In genomic region chr22:38202437-38203089, GRCh38 we compare ENCODE assay signal across 1 cellular context.
A peak's percentile ranks its signal among the peaks of the same experiment; 100 is the strongest.
TF ChIP-seq lines count a peak whose summit lies in the region.

No MANE protein-coding gene starts in this region.

TF ChIP-seq in GM12878, 131 proteins besides CTCF, POLR2A, EP300 and RAD21 (continued from another document and continues in another):
- TF ChIP-seq ZBTB4 (CRISPR knock-in tag; IDR thresholded peaks at IDR 0.05) (no peak), CEBPZ (IDR thresholded peaks at IDR 0.05; ENCODE audit: low read depth, low read length) (no peak), EGR1 (IDR thresholded peaks at IDR 0.05; ENCODE audit: borderline replicate concordance in 1 of 2, low read depth in 2 of 2, low read length in 2 of 2) (peak in 1 of 2 experiments; percentile 70; a peak in 1 of 3 replicates), BHLHE40 (IDR thresholded peaks at IDR 0.05; ENCODE audit: borderline replicate concordance in 1 of 2, low read depth in 2 of 2, low read length in 1 of 2) (peak; percentile 56 to 84; a peak in 3 of 4 replicates), CHD1 (IDR thresholded peaks at IDR 0.05; ENCODE audit: low read depth, low read length) (no peak), DPF2 (IDR thresholded peaks at IDR 0.05) (0 out of 2 replicates have a peak, but pooled peaks have one; percentile 58), ESRRA (IDR thresholded peaks at IDR 0.05; ENCODE audit: low read length) (no peak), ZNF384 (IDR thresholded peaks at IDR 0.05; ENCODE audit: borderline replicate concordance, low read depth, low read length) (no peak), ZSCAN29 (IDR thresholded peaks at IDR 0.05) (no peak), ATF7 (IDR thresholded peaks at IDR 0.05; ENCODE audit: low read depth) (no peak), WRNIP1 (IDR thresholded peaks at IDR 0.05; ENCODE audit: borderline replicate concordance, low read depth, low read length) (no peak), ATF2 (IDR thresholded peaks at IDR 0.05; ENCODE audit: low read length) (no peak), EZH2 (IDR thresholded peaks at IDR 0.05; ENCODE audit: borderline replicate concordance, control insufficient read depth, low read depth, low read length) (no peak), NR2C1 (IDR thresholded peaks at IDR 0.05) (no peak), POLR2AphosphoS5 (IDR thresholded peaks at IDR 0.05; ENCODE audit: low read length) (no peak), NBN (IDR thresholded peaks at IDR 0.05) (0 out of 2 replicates have a peak, but pooled peaks have one; percentile 68), ZBTB11 (CRISPR knock-in tag; IDR thresholded peaks at IDR 0.05) (no peak), KDM1A (IDR thresholded peaks at IDR 0.05; ENCODE audit: borderline replicate concordance) (no peak)
- TF ChIP-seq, protein P1, sequence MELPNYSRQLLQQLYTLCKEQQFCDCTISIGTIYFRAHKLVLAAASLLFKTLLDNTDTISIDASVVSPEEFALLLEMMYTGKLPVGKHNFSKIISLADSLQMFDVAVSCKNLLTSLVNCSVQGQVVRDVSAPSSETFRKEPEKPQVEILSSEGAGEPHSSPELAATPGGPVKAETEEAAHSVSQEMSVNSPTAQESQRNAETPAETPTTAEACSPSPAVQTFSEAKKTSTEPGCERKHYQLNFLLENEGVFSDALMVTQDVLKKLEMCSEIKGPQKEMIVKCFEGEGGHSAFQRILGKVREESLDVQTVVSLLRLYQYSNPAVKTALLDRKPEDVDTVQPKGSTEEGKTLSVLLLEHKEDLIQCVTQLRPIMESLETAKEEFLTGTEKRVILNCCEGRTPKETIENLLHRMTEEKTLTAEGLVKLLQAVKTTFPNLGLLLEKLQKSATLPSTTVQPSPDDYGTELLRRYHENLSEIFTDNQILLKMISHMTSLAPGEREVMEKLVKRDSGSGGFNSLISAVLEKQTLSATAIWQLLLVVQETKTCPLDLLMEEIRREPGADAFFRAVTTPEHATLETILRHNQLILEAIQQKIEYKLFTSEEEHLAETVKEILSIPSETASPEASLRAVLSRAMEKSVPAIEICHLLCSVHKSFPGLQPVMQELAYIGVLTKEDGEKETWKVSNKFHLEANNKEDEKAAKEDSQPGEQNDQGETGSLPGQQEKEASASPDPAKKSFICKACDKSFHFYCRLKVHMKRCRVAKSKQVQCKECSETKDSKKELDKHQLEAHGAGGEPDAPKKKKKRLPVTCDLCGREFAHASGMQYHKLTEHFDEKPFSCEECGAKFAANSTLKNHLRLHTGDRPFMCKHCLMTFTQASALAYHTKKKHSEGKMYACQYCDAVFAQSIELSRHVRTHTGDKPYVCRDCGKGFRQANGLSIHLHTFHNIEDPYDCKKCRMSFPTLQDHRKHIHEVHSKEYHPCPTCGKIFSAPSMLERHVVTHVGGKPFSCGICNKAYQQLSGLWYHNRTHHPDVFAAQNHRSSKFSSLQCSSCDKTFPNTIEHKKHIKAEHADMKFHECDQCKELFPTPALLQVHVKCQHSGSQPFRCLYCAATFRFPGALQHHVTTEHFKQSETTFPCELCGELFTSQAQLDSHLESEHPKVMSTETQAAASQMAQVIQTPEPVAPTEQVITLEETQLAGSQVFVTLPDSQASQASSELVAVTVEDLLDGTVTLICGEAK (IDR thresholded peaks at IDR 0.05; ENCODE audit: borderline replicate concordance): no peak
- TF ChIP-seq, protein P2, sequence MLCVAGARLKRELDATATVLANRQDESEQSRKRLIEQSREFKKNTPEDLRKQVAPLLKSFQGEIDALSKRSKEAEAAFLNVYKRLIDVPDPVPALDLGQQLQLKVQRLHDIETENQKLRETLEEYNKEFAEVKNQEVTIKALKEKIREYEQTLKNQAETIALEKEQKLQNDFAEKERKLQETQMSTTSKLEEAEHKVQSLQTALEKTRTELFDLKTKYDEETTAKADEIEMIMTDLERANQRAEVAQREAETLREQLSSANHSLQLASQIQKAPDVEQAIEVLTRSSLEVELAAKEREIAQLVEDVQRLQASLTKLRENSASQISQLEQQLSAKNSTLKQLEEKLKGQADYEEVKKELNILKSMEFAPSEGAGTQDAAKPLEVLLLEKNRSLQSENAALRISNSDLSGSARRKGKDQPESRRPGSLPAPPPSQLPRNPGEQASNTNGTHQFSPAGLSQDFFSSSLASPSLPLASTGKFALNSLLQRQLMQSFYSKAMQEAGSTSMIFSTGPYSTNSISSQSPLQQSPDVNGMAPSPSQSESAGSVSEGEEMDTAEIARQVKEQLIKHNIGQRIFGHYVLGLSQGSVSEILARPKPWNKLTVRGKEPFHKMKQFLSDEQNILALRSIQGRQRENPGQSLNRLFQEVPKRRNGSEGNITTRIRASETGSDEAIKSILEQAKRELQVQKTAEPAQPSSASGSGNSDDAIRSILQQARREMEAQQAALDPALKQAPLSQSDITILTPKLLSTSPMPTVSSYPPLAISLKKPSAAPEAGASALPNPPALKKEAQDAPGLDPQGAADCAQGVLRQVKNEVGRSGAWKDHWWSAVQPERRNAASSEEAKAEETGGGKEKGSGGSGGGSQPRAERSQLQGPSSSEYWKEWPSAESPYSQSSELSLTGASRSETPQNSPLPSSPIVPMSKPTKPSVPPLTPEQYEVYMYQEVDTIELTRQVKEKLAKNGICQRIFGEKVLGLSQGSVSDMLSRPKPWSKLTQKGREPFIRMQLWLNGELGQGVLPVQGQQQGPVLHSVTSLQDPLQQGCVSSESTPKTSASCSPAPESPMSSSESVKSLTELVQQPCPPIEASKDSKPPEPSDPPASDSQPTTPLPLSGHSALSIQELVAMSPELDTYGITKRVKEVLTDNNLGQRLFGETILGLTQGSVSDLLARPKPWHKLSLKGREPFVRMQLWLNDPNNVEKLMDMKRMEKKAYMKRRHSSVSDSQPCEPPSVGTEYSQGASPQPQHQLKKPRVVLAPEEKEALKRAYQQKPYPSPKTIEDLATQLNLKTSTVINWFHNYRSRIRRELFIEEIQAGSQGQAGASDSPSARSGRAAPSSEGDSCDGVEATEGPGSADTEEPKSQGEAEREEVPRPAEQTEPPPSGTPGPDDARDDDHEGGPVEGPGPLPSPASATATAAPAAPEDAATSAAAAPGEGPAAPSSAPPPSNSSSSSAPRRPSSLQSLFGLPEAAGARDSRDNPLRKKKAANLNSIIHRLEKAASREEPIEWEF (IDR thresholded peaks at IDR 0.05; ENCODE audit: insufficient replicate concordance, low read depth, low read length): no peak
- TF ChIP-seq, protein P3, sequence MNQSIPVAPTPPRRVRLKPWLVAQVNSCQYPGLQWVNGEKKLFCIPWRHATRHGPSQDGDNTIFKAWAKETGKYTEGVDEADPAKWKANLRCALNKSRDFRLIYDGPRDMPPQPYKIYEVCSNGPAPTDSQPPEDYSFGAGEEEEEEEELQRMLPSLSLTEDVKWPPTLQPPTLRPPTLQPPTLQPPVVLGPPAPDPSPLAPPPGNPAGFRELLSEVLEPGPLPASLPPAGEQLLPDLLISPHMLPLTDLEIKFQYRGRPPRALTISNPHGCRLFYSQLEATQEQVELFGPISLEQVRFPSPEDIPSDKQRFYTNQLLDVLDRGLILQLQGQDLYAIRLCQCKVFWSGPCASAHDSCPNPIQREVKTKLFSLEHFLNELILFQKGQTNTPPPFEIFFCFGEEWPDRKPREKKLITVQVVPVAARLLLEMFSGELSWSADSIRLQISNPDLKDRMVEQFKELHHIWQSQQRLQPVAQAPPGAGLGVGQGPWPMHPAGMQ (IDR thresholded peaks at IDR 0.05; ENCODE audit: borderline replicate concordance): no peak
- TF ChIP-seq, protein P4, sequence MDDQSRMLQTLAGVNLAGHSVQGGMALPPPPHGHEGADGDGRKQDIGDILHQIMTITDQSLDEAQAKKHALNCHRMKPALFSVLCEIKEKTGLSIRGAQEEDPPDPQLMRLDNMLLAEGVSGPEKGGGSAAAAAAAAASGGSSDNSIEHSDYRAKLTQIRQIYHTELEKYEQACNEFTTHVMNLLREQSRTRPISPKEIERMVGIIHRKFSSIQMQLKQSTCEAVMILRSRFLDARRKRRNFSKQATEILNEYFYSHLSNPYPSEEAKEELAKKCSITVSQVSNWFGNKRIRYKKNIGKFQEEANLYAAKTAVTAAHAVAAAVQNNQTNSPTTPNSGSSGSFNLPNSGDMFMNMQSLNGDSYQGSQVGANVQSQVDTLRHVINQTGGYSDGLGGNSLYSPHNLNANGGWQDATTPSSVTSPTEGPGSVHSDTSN (IDR thresholded peaks at IDR 0.05; ENCODE audit: insufficient replicate concordance, low read depth, low read length): no peak
- TF ChIP-seq, protein P5, sequence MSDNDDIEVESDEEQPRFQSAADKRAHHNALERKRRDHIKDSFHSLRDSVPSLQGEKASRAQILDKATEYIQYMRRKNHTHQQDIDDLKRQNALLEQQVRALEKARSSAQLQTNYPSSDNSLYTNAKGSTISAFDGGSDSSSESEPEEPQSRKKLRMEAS (IDR thresholded peaks at IDR 0.05; ENCODE audit: low read depth, low read length): peak; percentile 50; the same call in 1 of the 2 replicates
- TF ChIP-seq, protein P6, sequence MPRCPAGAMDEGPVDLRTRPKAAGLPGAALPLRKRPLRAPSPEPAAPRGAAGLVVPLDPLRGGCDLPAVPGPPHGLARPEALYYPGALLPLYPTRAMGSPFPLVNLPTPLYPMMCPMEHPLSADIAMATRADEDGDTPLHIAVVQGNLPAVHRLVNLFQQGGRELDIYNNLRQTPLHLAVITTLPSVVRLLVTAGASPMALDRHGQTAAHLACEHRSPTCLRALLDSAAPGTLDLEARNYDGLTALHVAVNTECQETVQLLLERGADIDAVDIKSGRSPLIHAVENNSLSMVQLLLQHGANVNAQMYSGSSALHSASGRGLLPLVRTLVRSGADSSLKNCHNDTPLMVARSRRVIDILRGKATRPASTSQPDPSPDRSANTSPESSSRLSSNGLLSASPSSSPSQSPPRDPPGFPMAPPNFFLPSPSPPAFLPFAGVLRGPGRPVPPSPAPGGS (IDR thresholded peaks at IDR 0.05; ENCODE audit: borderline replicate concordance, insufficient read depth, low read depth, low read length, poor library complexity, severe bottlenecking): no peak
